In genomic region chr10:43407576-43408330, GRCh38 we compare ENCODE assay signal across 8 cellular contexts. TPM values are rescaled to one million over a fixed set of nuclear protein-coding genes. Genes with fewer than 3 reads are reported as not detected.
A peak's percentile ranks its signal among the peaks of the same experiment; 100 is the strongest.
DNase-seq lines count a peak whose midpoint lies in the region; ATAC-seq, FAIRE-seq and TF ChIP-seq lines count a peak whose summit lies in the region.

No MANE protein-coding gene starts in this region.

- no peak for TF ChIP-seq RAD21 in A549 (conservative IDR thresholded peaks at IDR 0.05 in 1 of 2, IDR thresholded peaks at IDR 0.05 in 1 of 2)

- peak; percentile 70 for TF ChIP-seq POLR2A in A549 (IDR thresholded peaks at IDR 0.05; ENCODE audit: low read length)

- POLR2A ChIA-PET in A549 (lab: Yijun Ruan, JAX): interaction anchor here (0.7 to 1.8 kb wide), 8 partner anchors 8 to 55 kb away, joined by 3 to 32 read pairs (median 4); partner anchors contain the start of gene ZNF487

- FAIRE-seq in A549 (lab: Jason Lieb, UNC): no peak
- peak; percentile 92 for FAIRE-seq in GM18507 (lab: Jason Lieb, UNC)

- H3K4me1 ChIP-seq in A549: peaks cover 41% of the 10 kb centered on the region

- H3K4me2 ChIP-seq in A549: peak overlapping the region; percentile 87

- TF ChIP-seq CTCF in A549 (IDR thresholded peaks at IDR 0.05) (peak; percentile 27; the same call in 2 of the 3 replicates), WERI-Rb-1 (IDR thresholded peaks at IDR 0.05; ENCODE audit: low read depth, low read length) (peak; percentile 56), cardiac fibroblast (IDR thresholded peaks at IDR 0.05; ENCODE audit: low read depth, low read length) (peak; percentile 67)

- CTCF ChIA-PET in A549 (lab: Yijun Ruan, JAX): interaction anchor here (1.0 to 1.7 kb wide), 5 partner anchors 9 to 29 kb away, joined by 3 to 7 read pairs (median 5); partner anchors contain the start of gene ZNF487

- H3K27ac ChIP-seq in A549 (peak overlapping the region; percentile 95), WERI-Rb-1 (peak overlapping the region; percentile 95)

- DNase-seq in A549 (ENCODE audit: low read depth in 1 of 2, low spot score in 1 of 2) (peak; percentile 78 to 94), GM18507 (ENCODE audit: extremely low spot score, insufficient read length, low read depth) (peak; percentile 77), NCI-H2107 (lab: John Stamatoyannopoulos, UW) (peak; percentile 58), WERI-Rb-1 (peak; percentile 80), cardiac fibroblast (ENCODE audit: low read depth in 2 of 2) (peak; percentile 93 to 95), iris pigment epithelial cell (ENCODE audit: low read depth) (peak; percentile 93)
- DNase-seq in stimulated activated CD4-positive, alpha-beta T cell treated with anti-CD3 and anti-CD28 coated beads, Interleukin-12 subunit alpha, Interleukin-12 subunit beta, amount 100 ng/mL, for 24 hours (ENCODE audit: low read depth in 2 of 2): peak; percentile 80 to 90

- H3K36me3 ChIP-seq in WERI-Rb-1: peaks cover 36% of the 10 kb centered on the region

- TF ChIP-seq EP300 in A549 (IDR thresholded peaks at IDR 0.05): no peak

- H3K9me3 ChIP-seq in A549 (no peaks in the 10 kb centered on the region), WERI-Rb-1 (ENCODE audit: severe bottlenecking) (peaks cover 5% of the 10 kb centered on the region)

- 1% methylated on average over 48 of the region's 56 CpGs for WGBS in A549 (ENCODE audit: missing lambda C conversion rate)

- H3K4me3 ChIP-seq in A549 (peak overlapping the region; percentile 96), WERI-Rb-1 (ENCODE audit: low read depth, low read length) (peak overlapping the region; percentile 88), cardiac fibroblast (replicated peaks in 1 of 2; ENCODE audit: low read depth in 2 of 2, low read length in 2 of 2) (peak overlapping the region; percentile 82 to 84)

- peak; percentile 60 to 67 for ATAC-seq in A549
- ATAC-seq in HG02970 (IDR thresholded peaks at IDR 0.05; ENCODE audit: low FRiP score, unreplicated experiment): peak; percentile 42

- H3K27me3 ChIP-seq in WERI-Rb-1 (ENCODE audit: insufficient read depth, low read depth, severe bottlenecking): no peaks in the 10 kb centered on the region

TF ChIP-seq in A549, 52 proteins besides CTCF, POLR2A, EP300 and RAD21:
- TF ChIP-seq JUNB (IDR thresholded peaks at IDR 0.05) (no peak), POLR2AphosphoS2 (conservative IDR thresholded peaks at IDR 0.05; ENCODE audit: low read length) (0 out of 2 replicates have a peak, but pooled peaks have one; percentile 61), SREBF2 (IDR thresholded peaks at IDR 0.05) (no peak), NFE2L2 (conservative IDR thresholded peaks at IDR 0.05; ENCODE audit: low read length) (no peak), USF2 (IDR thresholded peaks at IDR 0.05) (peak; percentile 77), CBX2 (IDR thresholded peaks at IDR 0.05; ENCODE audit: borderline replicate concordance, low read depth) (no peak), MAX (IDR thresholded peaks at IDR 0.05) (peak; percentile 98), TFCP2L1 (CRISPR knock-in tag; IDR thresholded peaks at IDR 0.05) (peak; percentile 80), CEBPB (IDR thresholded peaks at IDR 0.05) (peak; percentile 90 to 99), ELK1 (IDR thresholded peaks at IDR 0.05; ENCODE audit: low read depth, low read length) (no peak), HMGXB4 (CRISPR knock-in tag; IDR thresholded peaks at IDR 0.05; ENCODE audit: borderline replicate concordance) (peak; percentile 59; the same call in 1 of the 2 replicates), RCOR1 (IDR thresholded peaks at IDR 0.05; ENCODE audit: low read depth, low read length) (no peak), GATA3 (IDR thresholded peaks at IDR 0.05; ENCODE audit: borderline replicate concordance) (peak; percentile 8; the same call in 1 of the 2 replicates), KDM1A (IDR thresholded peaks at IDR 0.05; ENCODE audit: low read depth) (peak; percentile 45; the same call in 1 of the 2 replicates), MYC (IDR thresholded peaks at IDR 0.05; ENCODE audit: borderline replicate concordance, low read length) (peak; percentile 90), KDM5A (IDR thresholded peaks at IDR 0.05) (no peak), HDAC2 (IDR thresholded peaks at IDR 0.05) (no peak; the same call in 1 of the 2 replicates), EHF (CRISPR knock-in tag; IDR thresholded peaks at IDR 0.05) (peak; percentile 63; the same call in 1 of the 2 replicates), TP53 (CRISPR knock-in tag; IDR thresholded peaks at IDR 0.05) (peak; percentile 77; the same call in 1 of the 2 replicates), ZNF302 (CRISPR knock-in tag; IDR thresholded peaks at IDR 0.05) (no peak), FOSB (CRISPR knock-in tag; IDR thresholded peaks at IDR 0.05) (peak; percentile 46), NPAS2 (CRISPR knock-in tag; IDR thresholded peaks at IDR 0.05; ENCODE audit: borderline replicate concordance) (peak; percentile 89), HOXB13 (CRISPR knock-in tag; IDR thresholded peaks at IDR 0.05; ENCODE audit: low read depth) (peak; percentile 48; the same call in 1 of the 2 replicates), JUN (IDR thresholded peaks at IDR 0.05) (peak in 1 of 2 experiments; percentile 71; a peak in 3 of 5 replicates), E2F6 (IDR thresholded peaks at IDR 0.05; ENCODE audit: borderline replicate concordance, low read depth) (peak; percentile 50), PHF8 (IDR thresholded peaks at IDR 0.05; ENCODE audit: borderline replicate concordance, low read depth) (no peak; the same call in 1 of the 2 replicates)

RNA-seq across cellular contexts. Expression of gene HNRNPF, which starts 1.2 kb away (rescaled TPM):
- 198 and 271 TPM in 2 replicates for polyA plus RNA-seq in A549 (2011; rRNA removed)
- polyA plus RNA-seq in A549 (2012; cell fraction: cytosol; rRNA removed): 236 and 250 TPM in 2 replicates
- polyA plus RNA-seq in A549 (2012; cell fraction: nucleus; rRNA removed): 275 and 276 TPM in 2 replicates
- 217 to 228 TPM (median 221 TPM) in 3 replicates for polyA plus RNA-seq in A549 (2017; fragmentation: RNase III; extraction: RNeasy Plus Mini Kit Qiagen cat#74134 plus additional on column Dnase treatment)
- polyA minus RNA-seq in A549 (2011; rRNA and poly(A)+ RNA removed): 220 and 241 TPM in 2 replicates

RNA-seq across cellular contexts. Expression of gene ZNF487, which starts 29.2 kb away (rescaled TPM):
- polyA plus RNA-seq in A549 (2011; rRNA removed) (7.2 and 9.4 TPM in 2 replicates), A549 (2017; fragmentation: RNase III; extraction: RNeasy Plus Mini Kit Qiagen cat#74134 plus additional on column Dnase treatment) (3.7 to 4.9 TPM (median 4.3 TPM) in 3 replicates)
- polyA plus RNA-seq in A549 (2012; cell fraction: cytosol; rRNA removed): 5.9 and 6.8 TPM in 2 replicates
- 4.3 and 5.4 TPM in 2 replicates for polyA plus RNA-seq in A549 (2012; cell fraction: nucleus; rRNA removed)
- polyA minus RNA-seq in A549 (2011; rRNA and poly(A)+ RNA removed): 3.0 and 4.7 TPM in 2 replicates

RNA-seq across cellular contexts. Expression of gene FXYD4, which starts 36.3 kb away (rescaled TPM):
- not detected in 2 replicates for polyA plus RNA-seq in A549 (2011; rRNA removed)
- not detected in 2 replicates for polyA plus RNA-seq in A549 (2012; cell fraction: cytosol; rRNA removed)
- not detected in 2 replicates for polyA plus RNA-seq in A549 (2012; cell fraction: nucleus; rRNA removed)
- not detected in 3 replicates for polyA plus RNA-seq in A549 (2017; fragmentation: RNase III; extraction: RNeasy Plus Mini Kit Qiagen cat#74134 plus additional on column Dnase treatment)
- not detected in 2 replicates for polyA minus RNA-seq in A549 (2011; rRNA and poly(A)+ RNA removed)

Comparison
In these comparisons a context has a peak if more than half of its experiments do, and no peak if none do; other contexts are left out.
1. Peak in every context shown above with its lines: DNase-seq, ATAC-seq, H3K4me3 ChIP-seq and H3K27ac ChIP-seq.